23 cellular contexts compared by ENCODE assay signal in the genomic region with DNA sequence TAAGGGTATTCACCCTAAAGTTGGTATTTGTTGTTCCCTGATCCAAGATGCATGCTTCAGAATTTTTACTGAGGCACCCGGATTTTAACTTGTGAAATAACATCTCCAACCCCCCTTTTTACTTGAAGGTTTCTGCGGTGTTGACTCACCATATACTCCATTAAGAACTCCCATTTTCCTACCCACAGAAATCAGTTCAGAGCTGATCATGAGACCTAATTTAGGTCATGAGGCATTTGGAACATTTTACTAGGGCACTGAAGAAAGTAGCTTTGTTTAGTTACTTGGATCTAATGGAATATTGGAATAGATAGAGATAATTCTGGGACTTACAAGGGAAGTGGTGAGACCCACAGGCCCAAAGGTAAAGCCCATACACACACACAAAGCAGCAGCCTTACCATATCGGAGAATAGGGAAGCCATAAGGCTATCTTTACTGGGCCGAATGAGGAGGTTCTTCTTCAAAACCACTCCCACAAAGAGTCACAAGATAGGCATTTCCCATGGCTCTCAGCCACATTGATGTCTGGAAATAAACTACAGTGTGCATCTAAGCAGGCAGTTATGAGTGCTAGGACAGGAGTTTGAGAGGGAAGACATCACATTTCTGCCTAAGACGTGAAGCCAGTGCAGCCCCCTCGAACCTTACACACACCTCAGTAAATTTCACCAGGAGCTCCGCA.
DNase-seq lines count a peak whose midpoint lies in the region; ATAC-seq and TF ChIP-seq lines count a peak whose summit lies in the region.
"Had no signal": no experiment of that assay in that cellular context is flagged by ENCODE, and none has a peak within 500 bp of the region (broad histone marks: within the 10 kb centered on the region; RNA-seq: fewer than 3 reads in every experiment).

No MANE protein-coding gene starts in this region.

- peaks cover 29% of the 10 kb centered on the region for H3K9me3 Mint-ChIP-seq in CD8-positive, alpha-beta T cell
- H3K9me3 Mint-ChIP-seq in glutamatergic neuron (ENCODE audit: unreplicated experiment) = no peaks in the 10 kb centered on the region

- H3K4me1 Mint-ChIP-seq in CD8-positive, alpha-beta T cell (ENCODE audit: low read depth) = no peaks in the 10 kb centered on the region
- H3K4me1 Mint-ChIP-seq in glutamatergic neuron (ENCODE audit: low read depth, unreplicated experiment) = peaks cover 3% of the 10 kb centered on the region

- no peak overlapping the region for H2BK12ac ChIP-seq in mesenchymal stem cell (ENCODE audit: low read length in 2 of 2)

- in situ Hi-C loops in SK-MEL-5 (cut with HindIII; ENCODE audit: low pct_unique_long_range_greater_than_20kb, low sequenced_read_pairs) = no loop called here

- no peak overlapping the region for H3K4me2 ChIP-seq in mesenchymal stem cell (ENCODE audit: low read length, poor library complexity, severe bottlenecking)
- H3K4me2 ChIP-seq: SK-N-SH had no signal

- H3K4me1 ChIP-seq in A673 (ENCODE audit: insufficient read depth, low read length, poor library complexity, severe bottlenecking) (no peaks in the 10 kb centered on the region), mesenchymal stem cell (ENCODE audit: control insufficient read depth, insufficient read depth, low read depth, low read length) (no peaks in the 10 kb centered on the region)
- H3K4me1 ChIP-seq in CD8-positive, alpha-beta T cell (ENCODE audit: insufficient read depth, low read length) = no peaks in the 10 kb centered on the region
- H3K4me1 ChIP-seq: BE2C had no signal

- H3K27ac Mint-ChIP-seq in CD8-positive, alpha-beta T cell = no peak overlapping the region
- no peak overlapping the region for H3K27ac Mint-ChIP-seq in glutamatergic neuron (ENCODE audit: unreplicated experiment)

- H3K27me3 Mint-ChIP-seq in CD8-positive, alpha-beta T cell (ENCODE audit: low read depth) = no peaks in the 10 kb centered on the region
- H3K27me3 Mint-ChIP-seq in glutamatergic neuron (ENCODE audit: unreplicated experiment) = no peaks in the 10 kb centered on the region

- H4K91ac ChIP-seq in mesenchymal stem cell (ENCODE audit: low read length) = no peak overlapping the region

- 94% methylated on average over 5 of the region's 7 CpGs for WGBS in mesenchymal stem cell

- H3K36me3 ChIP-seq in A673 (ENCODE audit: insufficient read depth, low read length, poor library complexity, severe bottlenecking) = no peaks in the 10 kb centered on the region
- H3K36me3 ChIP-seq in mesenchymal stem cell (ENCODE audit: control insufficient read depth in 1 of 2, insufficient read depth in 2 of 2, low read depth in 1 of 2, low read length in 2 of 2) = no peaks in the 10 kb centered on the region
- no peaks in the 10 kb centered on the region for H3K36me3 ChIP-seq in CD8-positive, alpha-beta T cell (ENCODE audit: insufficient read depth, low read length)
- H3K36me3 ChIP-seq: BE2C had no signal

- H3K36me3 Mint-ChIP-seq in CD8-positive, alpha-beta T cell = no peaks in the 10 kb centered on the region
- no peaks in the 10 kb centered on the region for H3K36me3 Mint-ChIP-seq in glutamatergic neuron (ENCODE audit: unreplicated experiment)

- no peak overlapping the region for H3K4ac ChIP-seq in mesenchymal stem cell (ENCODE audit: low read depth in 1 of 2, low read length in 2 of 2)

- intact Hi-C loops in A673 (cut with micrococcal nuclease; ENCODE audit: unreplicated experiment) = no loop called here
- intact Hi-C loops in CD8-positive, alpha-beta T cell (cut with DNase I, micrococcal nuclease) = no loop called here

- no peak overlapping the region for H4K8ac ChIP-seq in mesenchymal stem cell (ENCODE audit: low read length)

- BruUV-seq in A673 (replicated peaks; lab: Mats Ljungman, UMichigan) = no TSS peak

- H3K18ac ChIP-seq in mesenchymal stem cell (ENCODE audit: low read depth in 1 of 2, low read length in 2 of 2) = no peak overlapping the region

- no peak for ATAC-seq in CD8-positive, alpha-beta T cell

- no peak overlapping the region for H3K23ac ChIP-seq in mesenchymal stem cell (ENCODE audit: low read length in 2 of 2)

- H3K27ac ChIP-seq in A673 (ENCODE audit: low read depth, low read length, poor library complexity, severe bottlenecking) (no peak overlapping the region), mesenchymal stem cell (ENCODE audit: low read length, poor library complexity, severe bottlenecking) (no peak overlapping the region), caudate nucleus (ENCODE audit: low read depth, low read length) (no peak overlapping the region)
- H3K27ac ChIP-seq in CD8-positive, alpha-beta T cell (ENCODE audit: low read depth, low read length) = no peak overlapping the region

- no peak overlapping the region for H3K14ac ChIP-seq in mesenchymal stem cell (ENCODE audit: low read length in 2 of 2)

- POLR2A ChIA-PET in A673 (lab: Charles Lee; ENCODE audit: low non-redundant PET) = no interaction called here
- POLR2A ChIA-PET in CD8-positive, alpha-beta T cell (lab: Charles Lee) = no interaction called here

- no peak overlapping the region for H2BK5ac ChIP-seq in mesenchymal stem cell (ENCODE audit: low read depth, low read length, poor library complexity, severe bottlenecking)

- H3K9me3 ChIP-seq in A673 (ENCODE audit: low read depth, low read length, poor library complexity, severe bottlenecking) (no peaks in the 10 kb centered on the region), mesenchymal stem cell (ENCODE audit: control insufficient read depth, low read length) (peaks cover 3% of the 10 kb centered on the region)
- no peaks in the 10 kb centered on the region for H3K9me3 ChIP-seq in CD8-positive, alpha-beta T cell (ENCODE audit: low read length)
- H3K9me3 ChIP-seq: BE2C, SK-N-SH had no signal

- no peak overlapping the region for H2AK5ac ChIP-seq in mesenchymal stem cell (ENCODE audit: low read length, severe bottlenecking)

- no peak overlapping the region for H3K4me3 ChIP-seq in A673 (ENCODE audit: low read depth, low read length, poor library complexity, severe bottlenecking)
- H3K4me3 ChIP-seq in mesenchymal stem cell (ENCODE audit: insufficient read depth in 1 of 2, low read depth in 1 of 2, low read length in 2 of 2) = no peak overlapping the region
- no peak overlapping the region for H3K4me3 ChIP-seq in CD8-positive, alpha-beta T cell (ENCODE audit: low read depth, low read length)

- H3K27me3 ChIP-seq in A673 (replicated peaks; ENCODE audit: insufficient read depth, low read depth, low read length, poor library complexity) = no peaks in the 10 kb centered on the region
- H3K27me3 ChIP-seq in mesenchymal stem cell (ENCODE audit: control insufficient read depth in 1 of 2, insufficient read depth in 1 of 2, low read length in 2 of 2) = no peaks in the 10 kb centered on the region
- H3K27me3 ChIP-seq in CD8-positive, alpha-beta T cell (ENCODE audit: insufficient read depth, low read length) = no peaks in the 10 kb centered on the region
- H3K27me3 ChIP-seq: BE2C had no signal

- H2BK15ac ChIP-seq in mesenchymal stem cell (ENCODE audit: low read depth, poor library complexity, severe bottlenecking) = no peak overlapping the region

- no peak overlapping the region for H3K9ac ChIP-seq in mesenchymal stem cell (ENCODE audit: low read length)
- H3K9ac ChIP-seq: SK-N-SH had no signal

- no peak overlapping the region for H3K4me3 Mint-ChIP-seq in CD8-positive, alpha-beta T cell
- H3K4me3 Mint-ChIP-seq in glutamatergic neuron (ENCODE audit: unreplicated experiment) = no peak overlapping the region

- no peaks in the 10 kb centered on the region for H3K79me1 ChIP-seq in mesenchymal stem cell (replicated peaks; ENCODE audit: low read length, poor library complexity, severe bottlenecking)

- peak; percentile 26 for DNase-seq in A673 (ENCODE audit: low spot score)
- DNase-seq in HS-5 (ENCODE audit: low read depth) = peak; percentile 10
- peak; percentile 87 for DNase-seq in SK-MEL-5 (ENCODE audit: low read depth, low spot score)
- peak; percentile 3 for DNase-seq in mesenchymal stem cell
- no peak for DNase-seq in caudate nucleus (lab: John Stamatoyannopoulos, UW)
- DNase-seq in CD8-positive, alpha-beta T cell = no peak
- DNase-seq in glutamatergic neuron = no peak
- DNase-seq in activated effector memory CD4-positive, alpha-beta T cell treated with Interleukin-2 at 50 U/mL for 16 hours = no peak
- DNase-seq: BE2C, COR-L47, DMS79, HCEC 1CT, Kasumi-1, NCI-H1092, NCI-H1436, NCI-H187 treated with DMSO at 0.1 percent for 48 hours, NCI-H2107, NCI-H446 treated with DMSO at 0.1 percent for 48 hours, NCI-H526 treated with DMSO at 0.1 percent for 48 hours, OCI-M1, RPMI8226, SHP77, SK-N-SH had no signal

- CTCF ChIA-PET in A673 (lab: Charles Lee) = no interaction called here
- CTCF ChIA-PET in CD8-positive, alpha-beta T cell (lab: Charles Lee) = no interaction called here

- no peak overlapping the region for H2BK120ac ChIP-seq in mesenchymal stem cell (ENCODE audit: low read depth, low read length)

- no peak for TF ChIP-seq CTCF in A673 (conservative IDR thresholded peaks at IDR 0.05; ENCODE audit: low read depth, low read length)
- no peak for TF ChIP-seq CTCF in CD8-positive, alpha-beta T cell (IDR thresholded peaks at IDR 0.05)
- TF ChIP-seq CTCF in glutamatergic neuron (IDR thresholded peaks at IDR 0.05; ENCODE audit: partially characterized antibody, unreplicated experiment) = no peak

- H2AFZ ChIP-seq in mesenchymal stem cell (ENCODE audit: low read depth, low read length) = no peak overlapping the region

Comparison
In these comparisons a context has a peak if more than half of its experiments do, and no peak if none do; other contexts are left out.
1. DNase-seq: peak in A673 (single experiment), HS-5 (single experiment), SK-MEL-5 (single experiment) and mesenchymal stem cell (single experiment); none in caudate nucleus (0 of 61), CD8-positive, alpha-beta T cell (0 of 7), glutamatergic neuron (single experiment) and activated effector memory CD4-positive, alpha-beta T cell treated with Interleukin-2 at 50 U/mL for 16 hours (single experiment).